7 cellular contexts compared by ENCODE assay signal in genomic region chr13:98507060-98507797, GRCh38.
DNase-seq lines count a peak whose midpoint lies in the region; ATAC-seq, FAIRE-seq and TF ChIP-seq lines count a peak whose summit lies in the region.

No MANE protein-coding gene starts in this region.

- no peaks in the 10 kb centered on the region for H3K27me3 ChIP-seq in SJCRH30

- peaks cover 68% of the 10 kb centered on the region for H3K4me1 ChIP-seq in SJCRH30

- H3K27ac ChIP-seq in SJCRH30, result peak overlapping the region; percentile 29

- H3K36me3 ChIP-seq in SJCRH30, result no peaks in the 10 kb centered on the region; the same call in 1 of the 2 replicates

- FAIRE-seq in H54 (lab: Jason Lieb, UNC), result no peak

- H3K9me3 ChIP-seq in SJCRH30 (replicated peaks), result no peaks in the 10 kb centered on the region

- TF ChIP-seq POLR2A in GM18505 (IDR thresholded peaks at IDR 0.05; ENCODE audit: borderline replicate concordance, extremely low read depth, insufficient read depth, insufficient read length) (no peak), H54 (IDR thresholded peaks at IDR 0.05; ENCODE audit: low read depth, low read length) (no peak)

- ATAC-seq in GM18505 (IDR thresholded peaks at IDR 0.05; ENCODE audit: unreplicated experiment), result no peak

- no peak overlapping the region for H3K4me3 ChIP-seq in SJCRH30

- DNase-seq in LoVo (ENCODE audit: low spot score) (peak; percentile 72), SJCRH30 (peak; percentile 76 to 87), foreskin melanocyte (peak; percentile 74), pulmonary artery endothelial cell (ENCODE audit: low read depth, low spot score) (peak; percentile 74), H54 (ENCODE audit: insufficient read length, low spot score) (no peak)
- DNase-seq in stimulated activated CD4-positive, alpha-beta T cell treated with anti-CD3 and anti-CD28 coated beads, Interleukin-15, amount 100 ng/mL, for 24 hours, result no peak

Comparison
In these comparisons a context has a peak if more than half of its experiments do, and no peak if none do; other contexts are left out.
1. DNase-seq: peak in LoVo (single experiment), SJCRH30 (2 of 2), foreskin melanocyte (single experiment) and pulmonary artery endothelial cell (single experiment); none in stimulated activated CD4-positive, alpha-beta T cell treated with anti-CD3 and anti-CD28 coated beads, Interleukin-15, amount 100 ng/mL, for 24 hours (single experiment) and H54 (single experiment).